Comparison of ENCODE assay signal across 8 cellular contexts in the genomic region with DNA sequence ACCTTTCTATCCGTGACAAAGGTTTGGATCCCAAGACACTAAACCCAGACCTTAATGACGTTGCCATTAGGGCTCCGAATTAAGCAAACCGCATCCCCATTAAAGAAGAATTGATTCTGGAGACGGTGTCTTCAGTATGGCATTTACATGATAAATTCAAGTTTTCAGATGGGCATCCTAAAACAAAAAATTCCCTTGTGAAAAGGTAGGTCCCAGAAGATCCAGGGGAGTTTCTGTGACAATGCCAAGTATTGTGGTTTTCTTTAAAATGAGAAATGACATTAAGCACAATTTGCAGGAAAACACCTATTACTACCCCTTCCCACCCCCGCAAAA. TPM values are rescaled to one million over a fixed set of nuclear protein-coding genes. Genes with fewer than 3 reads are reported as not detected.
DNase-seq lines count a peak whose midpoint lies in the region; ATAC-seq and TF ChIP-seq lines count a peak whose summit lies in the region.

No MANE protein-coding gene starts in this region.

- peak overlapping the region; percentile 99 for H2AFZ ChIP-seq in GM23338

- peaks cover 41% of the 10 kb centered on the region for H3K4me1 Mint-ChIP-seq in GM23338

- H3K79me2 ChIP-seq in GM23338 (replicated peaks; ENCODE audit: insufficient read depth) = peaks cover 36% of the 10 kb centered on the region

- ATAC-seq in GM23338 (peak; percentile 2), foreskin keratinocyte (no peak), HG03159 (IDR thresholded peaks at IDR 0.05; ENCODE audit: unreplicated experiment) (no peak), GM19035 (IDR thresholded peaks at IDR 0.05; ENCODE audit: unreplicated experiment) (no peak), HG03342 (IDR thresholded peaks at IDR 0.05; ENCODE audit: unreplicated experiment) (no peak)

- H3K27ac Mint-ChIP-seq in GM23338 = no peak overlapping the region

- peaks cover 27% of the 10 kb centered on the region for H3K27me3 Mint-ChIP-seq in GM23338 (ENCODE audit: insufficient read depth, low read depth, poor library complexity)

- H4K20me1 ChIP-seq in GM23338 (replicated peaks; ENCODE audit: insufficient read depth) = peaks cover 32% of the 10 kb centered on the region

- peaks cover 38% of the 10 kb centered on the region for H3K36me3 Mint-ChIP-seq in GM23338 (ENCODE audit: low read depth)

- no peak for TF ChIP-seq POLR2A in erythroblast (IDR thresholded peaks at IDR 0.05; ENCODE audit: low read length)

- DNase-seq in GM23338 (ENCODE audit: low spot score) (no peak), foreskin keratinocyte (no peak), skeletal muscle cell (ENCODE audit: low read depth) (no peak), erythroblast (lab: John Stamatoyannopoulos, UW) (no peak)

- peaks cover 5% of the 10 kb centered on the region for H3F3A ChIP-seq in GM23338 (replicated peaks; ENCODE audit: low read depth)

- peaks cover 9% of the 10 kb centered on the region; the same call in 1 of the 2 replicates for H3K36me3 ChIP-seq in GM23338 (ENCODE audit: insufficient read depth)

- H3K4me3 ChIP-seq in GM23338 (peak overlapping the region; percentile 100), WI38 (ENCODE audit: low read depth, low read length) (peak overlapping the region; percentile 90), skeletal muscle cell (ENCODE audit: low read depth, low read length) (peak overlapping the region; percentile 88)

- H3K27ac ChIP-seq in GM23338 (ENCODE audit: low read depth) (no peak overlapping the region), foreskin keratinocyte (peak overlapping the region; percentile 68)

- TF ChIP-seq CTCF in GM23338 (conservative IDR thresholded peaks at IDR 0.05; ENCODE audit: low read depth in 2 of 2) (no peak), WI38 (IDR thresholded peaks at IDR 0.05; ENCODE audit: low read depth, low read length) (no peak), foreskin keratinocyte (conservative IDR thresholded peaks at IDR 0.05) (no peak)

- H3K4me2 ChIP-seq in GM23338 = peak overlapping the region; percentile 95

- H3K9me2 ChIP-seq in GM23338 (ENCODE audit: insufficient read depth) = no peaks in the 10 kb centered on the region

- 0 out of 3 replicates have a peak, but pooled peaks cover 2% of the 10 kb centered on the region for H3K9me3 Mint-ChIP-seq in GM23338

- H3K27me3 ChIP-seq in GM23338 (ENCODE audit: insufficient read depth) (peaks cover 26% of the 10 kb centered on the region), foreskin keratinocyte (no peaks in the 10 kb centered on the region)

- H3K4me3 Mint-ChIP-seq in GM23338 = peak overlapping the region; percentile 99

- H3K4me1 ChIP-seq in GM23338 (ENCODE audit: insufficient read depth) = peaks cover 30% of the 10 kb centered on the region
- peaks cover 20% of the 10 kb centered on the region for H3K4me1 ChIP-seq in foreskin keratinocyte

TF ChIP-seq in GM23338, 12 proteins besides CTCF, POLR2A, EP300 and RAD21:
- TF ChIP-seq EZH2phosphoT487 (IDR thresholded peaks at IDR 0.05; ENCODE audit: unreplicated experiment) = no peak
- no peak for TF ChIP-seq STAT1 (IDR thresholded peaks at IDR 0.05; ENCODE audit: unreplicated experiment)
- TF ChIP-seq, protein P1, sequence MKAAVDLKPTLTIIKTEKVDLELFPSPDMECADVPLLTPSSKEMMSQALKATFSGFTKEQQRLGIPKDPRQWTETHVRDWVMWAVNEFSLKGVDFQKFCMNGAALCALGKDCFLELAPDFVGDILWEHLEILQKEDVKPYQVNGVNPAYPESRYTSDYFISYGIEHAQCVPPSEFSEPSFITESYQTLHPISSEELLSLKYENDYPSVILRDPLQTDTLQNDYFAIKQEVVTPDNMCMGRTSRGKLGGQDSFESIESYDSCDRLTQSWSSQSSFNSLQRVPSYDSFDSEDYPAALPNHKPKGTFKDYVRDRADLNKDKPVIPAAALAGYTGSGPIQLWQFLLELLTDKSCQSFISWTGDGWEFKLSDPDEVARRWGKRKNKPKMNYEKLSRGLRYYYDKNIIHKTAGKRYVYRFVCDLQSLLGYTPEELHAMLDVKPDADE (IDR thresholded peaks at IDR 0.05) = no peak

RNA-seq across cellular contexts. Expression of gene YWHAQ, which starts 0.7 kb away (rescaled TPM):
- total RNA-seq in GM23338 (2014; rRNA removed; shearing (Covaris generic)) = 464 and 490 TPM in 2 replicates
- polyA plus RNA-seq in GM23338 (2016; fragmentation: Nextera tagmentation; extraction: Ambion mirVana) = 248 and 295 TPM in 2 replicates
- total RNA-seq in foreskin keratinocyte = 376 and 422 TPM in 2 replicates
- 265 and 322 TPM in 2 replicates for polyA plus RNA-seq in foreskin keratinocyte
